ENCODE assay signal across 25 cellular contexts in the genomic region with DNA sequence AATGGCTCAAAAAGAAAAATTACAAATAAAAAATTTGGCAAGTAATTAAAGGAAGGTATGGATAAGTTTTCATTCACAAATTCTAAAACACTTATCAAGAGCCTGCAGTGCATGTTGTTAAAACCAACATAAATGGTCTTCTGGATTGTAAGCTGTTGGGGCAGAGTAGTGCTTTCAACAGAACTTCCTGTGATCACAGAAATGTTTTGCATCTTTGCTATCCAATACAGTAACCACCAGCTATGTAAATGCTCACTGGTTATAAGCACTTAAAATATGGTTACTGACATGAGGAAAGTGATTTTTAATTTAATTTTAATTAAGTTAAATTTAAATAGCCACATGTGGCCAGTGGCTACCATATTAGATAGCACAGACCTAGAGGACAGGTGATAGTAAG.
"Had no signal": no experiment of that assay in that cellular context is flagged by ENCODE, and none has a peak within 500 bp of the region (broad histone marks: within the 10 kb centered on the region; RNA-seq: fewer than 3 reads in every experiment).

No MANE protein-coding gene starts in this region.

- H3K27me3 ChIP-seq: pancreas, stomach, testis, thyroid gland, transverse colon, upper lobe of left lung, vagina had no signal

- H3K4me1 ChIP-seq: left ventricle myocardium inferior, pancreas, prostate gland, stomach, testis, thyroid gland, upper lobe of left lung, vagina had no signal

- ATAC-seq: naive thymus-derived CD8-positive, alpha-beta T cell; pancreas; right cardiac atrium; sciatic nerve; stimulated activated naive B cell treated with anti-CD40 and anti-IgM and Interleukin-4, amounts not matched to agents 10 μg/mL and 1 μg/mL and 100 μg/mL, for 72 hours; stimulated activated naive CD8-positive, alpha-beta T cell treated with anti-CD3 and anti-CD28 coated beads, Interleukin-15, Interleukin-2, amounts not matched to agents 100 U/mL and 50 U/mL, for 24 hours had no signal

- H3K4me3 ChIP-seq: left ventricle myocardium inferior, lung, pancreas, prostate gland, skin epidermis, stomach, testis, thyroid gland, transverse colon, upper lobe of left lung, vagina had no signal

- DNase-seq: immature natural killer cell; kidney; left ventricle myocardium inferior; naive thymus-derived CD8-positive, alpha-beta T cell; nucleus accumbens; pancreas; posterior cingulate gyrus; retina; right cardiac atrium; stimulated activated CD4-positive, alpha-beta T cell treated with anti-CD3 and anti-CD28 coated beads, Interleukin-12 subunit alpha, Interleukin-12 subunit beta, amount 100 ng/mL, for 4 hours; stimulated activated CD4-positive, alpha-beta T cell treated with anti-CD3 and anti-CD28 coated beads, Interleukin-15, amount 100 ng/mL, for 24 hours; stimulated activated CD4-positive, alpha-beta T cell treated with anti-CD3 and anti-CD28 coated beads, Interleukin-2, amount 100 ng/mL, for 24 hours; stimulated activated CD4-positive, alpha-beta T cell treated with anti-CD3 and anti-CD28 coated beads, Interleukin-4, amount 100 ng/mL, for 1 hour; stimulated activated naive B cell treated with anti-CD40 and anti-IgM and Interleukin-4, amounts not matched to agents 10 μg/mL and 1 μg/mL and 100 μg/mL, for 72 hours; stimulated activated naive CD8-positive, alpha-beta T cell treated with anti-CD3 and anti-CD28 coated beads, Interleukin-15, Interleukin-2, amounts not matched to agents 100 U/mL and 50 U/mL, for 24 hours; stomach; testis; thyroid gland; transverse colon; upper lobe of left lung had no signal

- H3K9me3 ChIP-seq: left ventricle myocardium inferior, pancreas, prostate gland, stomach, testis, thyroid gland, transverse colon, upper lobe of left lung, vagina had no signal

- H3K27ac ChIP-seq: left ventricle myocardium inferior, pancreas, prostate gland, skin epidermis, stomach, testis, thyroid gland, transverse colon, upper lobe of left lung, vagina had no signal

- H3K36me3 ChIP-seq: prostate gland, thyroid gland, vagina had no signal
